15 cellular contexts compared by ENCODE assay signal in genomic region chr2:204749319-204749718, GRCh38.
DNase-seq lines count a peak whose midpoint lies in the region; ATAC-seq and TF ChIP-seq lines count a peak whose summit lies in the region.
"Had no signal": no experiment of that assay in that cellular context is flagged by ENCODE, and none has a peak within 500 bp of the region (broad histone marks: within the 10 kb centered on the region; RNA-seq: fewer than 3 reads in every experiment).

No MANE protein-coding gene starts in this region.

- H3K9me3 ChIP-seq in lower lobe of right lung: no peaks in the 10 kb centered on the region
- H3K9me3 ChIP-seq: ascending aorta, mucosa of descending colon had no signal

- peak; percentile 30 for DNase-seq in GM04504 (ENCODE audit: low read depth)
- DNase-seq in RWPE1 (ENCODE audit: low spot score): peak; percentile 4
- DNase-seq in fibroblast of gingiva (ENCODE audit: low read depth): peak; percentile 44
- DNase-seq in skeletal muscle cell (ENCODE audit: low read depth): peak; percentile 42
- no peak for DNase-seq in stimulated activated CD4-positive, alpha-beta T cell treated with anti-CD3 and anti-CD28 coated beads, Interleukin-2, amount 100 ng/mL, for 48 hours
- DNase-seq in lower lobe of right lung: no peak
- DNase-seq: activated CD4-positive, alpha-beta memory T cell treated with anti-CD3 and anti-CD28 coated beads, Interleukin-2, amount 10 ng/mL, durations not matched to agents 7 days and 5 days; CD8-positive, alpha-beta memory T cell; effector CD4-positive, alpha-beta T cell; mucosa of descending colon; NCI-H1048; NCI-H2171 had no signal

- H3K27me3 ChIP-seq in lower lobe of right lung (ENCODE audit: low read depth): no peaks in the 10 kb centered on the region
- H3K27me3 ChIP-seq: ascending aorta had no signal

- intact Hi-C loops in lower lobe of right lung (cut with DNase I): no loop called here

- ATAC-seq in lower lobe of right lung (no peak), GM21367 (IDR thresholded peaks at IDR 0.05; ENCODE audit: unreplicated experiment) (no peak)
- ATAC-seq: mucosa of descending colon had no signal

- no peak overlapping the region for H3K4me3 ChIP-seq in skeletal muscle cell (ENCODE audit: low read depth, low read length)
- H3K4me3 ChIP-seq in lower lobe of right lung: no peak overlapping the region
- H3K4me3 ChIP-seq: ascending aorta, mucosa of descending colon had no signal

- H3K36me3 ChIP-seq in lower lobe of right lung: no peaks in the 10 kb centered on the region
- H3K36me3 ChIP-seq: ascending aorta had no signal

- POLR2A ChIA-PET in RWPE1 (lab: Yijun Ruan, JAX; ENCODE audit: low non-redundant PET): no interaction called here

- CTCF ChIA-PET in RWPE1 (lab: Yijun Ruan, JAX): interaction anchor here (1.0 kb wide), 1 partner anchor 724 kb away, joined by 3 read pairs; no protein-coding TSS in a partner anchor

- H3K4me1 ChIP-seq in lower lobe of right lung: no peaks in the 10 kb centered on the region
- H3K4me1 ChIP-seq: ascending aorta, parathyroid adenoma had no signal

- H3K27ac ChIP-seq in RWPE1 (no peak overlapping the region), lower lobe of right lung (no peak overlapping the region)
- H3K27ac ChIP-seq: ascending aorta, parathyroid adenoma had no signal

- TF ChIP-seq CTCF in RWPE1 (conservative IDR thresholded peaks at IDR 0.05; ENCODE audit: low read depth) (no peak), lower lobe of right lung (IDR thresholded peaks at IDR 0.05) (no peak)

Comparison
In these comparisons a context has a peak if more than half of its experiments do, and no peak if none do; other contexts are left out.
1. DNase-seq: peak in GM04504 (single experiment), RWPE1 (single experiment), fibroblast of gingiva (single experiment) and skeletal muscle cell (single experiment); none in stimulated activated CD4-positive, alpha-beta T cell treated with anti-CD3 and anti-CD28 coated beads, Interleukin-2, amount 100 ng/mL, for 48 hours (0 of 2) and lower lobe of right lung (single experiment).